ENCODE assay signal across 1 cellular context in genomic region chr1:43389326-43390313, GRCh38.
TF ChIP-seq lines count a peak whose summit lies in the region.

A gene with protein sequence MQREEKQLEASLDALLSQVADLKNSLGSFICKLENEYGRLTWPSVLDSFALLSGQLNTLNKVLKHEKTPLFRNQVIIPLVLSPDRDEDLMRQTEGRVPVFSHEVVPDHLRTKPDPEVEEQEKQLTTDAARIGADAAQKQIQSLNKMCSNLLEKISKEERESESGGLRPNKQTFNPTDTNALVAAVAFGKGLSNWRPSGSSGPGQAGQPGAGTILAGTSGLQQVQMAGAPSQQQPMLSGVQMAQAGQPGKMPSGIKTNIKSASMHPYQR (minus strand): TSS chr1:43389800. CDS start chr1:43389764, 36 bp downstream.
Gene SZT2 (plus strand): TSS chr1:43389899. CDS start chr1:43389969, 70 bp downstream.

TF ChIP-seq in A549, 52 proteins besides CTCF, POLR2A, EP300 and RAD21 (continued from another document):
- TF ChIP-seq, protein P1, sequence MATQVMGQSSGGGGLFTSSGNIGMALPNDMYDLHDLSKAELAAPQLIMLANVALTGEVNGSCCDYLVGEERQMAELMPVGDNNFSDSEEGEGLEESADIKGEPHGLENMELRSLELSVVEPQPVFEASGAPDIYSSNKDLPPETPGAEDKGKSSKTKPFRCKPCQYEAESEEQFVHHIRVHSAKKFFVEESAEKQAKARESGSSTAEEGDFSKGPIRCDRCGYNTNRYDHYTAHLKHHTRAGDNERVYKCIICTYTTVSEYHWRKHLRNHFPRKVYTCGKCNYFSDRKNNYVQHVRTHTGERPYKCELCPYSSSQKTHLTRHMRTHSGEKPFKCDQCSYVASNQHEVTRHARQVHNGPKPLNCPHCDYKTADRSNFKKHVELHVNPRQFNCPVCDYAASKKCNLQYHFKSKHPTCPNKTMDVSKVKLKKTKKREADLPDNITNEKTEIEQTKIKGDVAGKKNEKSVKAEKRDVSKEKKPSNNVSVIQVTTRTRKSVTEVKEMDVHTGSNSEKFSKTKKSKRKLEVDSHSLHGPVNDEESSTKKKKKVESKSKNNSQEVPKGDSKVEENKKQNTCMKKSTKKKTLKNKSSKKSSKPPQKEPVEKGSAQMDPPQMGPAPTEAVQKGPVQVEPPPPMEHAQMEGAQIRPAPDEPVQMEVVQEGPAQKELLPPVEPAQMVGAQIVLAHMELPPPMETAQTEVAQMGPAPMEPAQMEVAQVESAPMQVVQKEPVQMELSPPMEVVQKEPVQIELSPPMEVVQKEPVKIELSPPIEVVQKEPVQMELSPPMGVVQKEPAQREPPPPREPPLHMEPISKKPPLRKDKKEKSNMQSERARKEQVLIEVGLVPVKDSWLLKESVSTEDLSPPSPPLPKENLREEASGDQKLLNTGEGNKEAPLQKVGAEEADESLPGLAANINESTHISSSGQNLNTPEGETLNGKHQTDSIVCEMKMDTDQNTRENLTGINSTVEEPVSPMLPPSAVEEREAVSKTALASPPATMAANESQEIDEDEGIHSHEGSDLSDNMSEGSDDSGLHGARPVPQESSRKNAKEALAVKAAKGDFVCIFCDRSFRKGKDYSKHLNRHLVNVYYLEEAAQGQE (IDR thresholded peaks at IDR 0.05), result no peak
- TF ChIP-seq ZFP36 (IDR thresholded peaks at IDR 0.05; ENCODE audit: borderline replicate concordance, partially characterized antibody) (no peak), TP53 (CRISPR knock-in tag; IDR thresholded peaks at IDR 0.05) (no peak)
